Comparison of ENCODE assay signal across 8 cellular contexts in genomic region chr11:62706841-62707240, GRCh38. TPM values are rescaled to one million over a fixed set of nuclear protein-coding genes. Genes with fewer than 3 reads are reported as not detected.
A peak's percentile ranks its signal among the peaks of the same experiment; 100 is the strongest.
DNase-seq lines count a peak whose midpoint lies in the region; ATAC-seq and TF ChIP-seq lines count a peak whose summit lies in the region.

No MANE protein-coding gene starts in this region.

- H3K9ac ChIP-seq in HUES64 (ENCODE audit: low read depth, low read length) (peak overlapping the region; percentile 77), iPS-18a (ENCODE audit: low read length) (peak overlapping the region; percentile 78), smooth muscle cell (ENCODE audit: low read depth) (peak overlapping the region; percentile 31)

- no peaks in the 10 kb centered on the region for H3K9me3 Mint-ChIP-seq in activated T-helper 2 cell treated with anti-CD3 and anti-CD28 coated beads, Interferon-gamma antibody, Interleukin-2, Interleukin-4, amounts not matched to agents 10 μg/mL and 5 μg/mL and 100 μg/mL, durations not matched to agents 14 hours and 24 hours and 36 hours

- H3K4me1 ChIP-seq in HUES64 (ENCODE audit: insufficient read depth, low read length), result peaks cover 21% of the 10 kb centered on the region
- peaks cover 26% of the 10 kb centered on the region for H3K4me1 ChIP-seq in iPS-18a (ENCODE audit: control insufficient read depth, low read depth, low read length)
- H3K4me1 ChIP-seq in smooth muscle cell (ENCODE audit: low read depth), result peaks cover 37% of the 10 kb centered on the region

- peaks cover 37% of the 10 kb centered on the region for H3K4me1 Mint-ChIP-seq in activated T-helper 2 cell treated with anti-CD3 and anti-CD28 coated beads, Interferon-gamma antibody, Interleukin-2, Interleukin-4, amounts not matched to agents 10 μg/mL and 5 μg/mL and 100 μg/mL, durations not matched to agents 14 hours and 24 hours and 36 hours (ENCODE audit: low read depth)

- H3F3A ChIP-seq in smooth muscle cell (ENCODE audit: low read depth), result peaks cover 43% of the 10 kb centered on the region

- DNase-seq in activated T-helper 2 cell treated with anti-CD3 and anti-CD28 coated beads, Interferon-gamma antibody, Interleukin-2, Interleukin-4, amounts not matched to agents 10 μg/mL and 5 μg/mL and 100 μg/mL, durations not matched to agents 14 hours and 24 hours and 36 hours (ENCODE audit: low spot score), result no peak
- DNase-seq in smooth muscle cell (lab: John Stamatoyannopoulos, UW; ENCODE audit: unreplicated experiment) (no peak), RKO (ENCODE audit: low spot score) (no peak), NCI-H187 (lab: John Stamatoyannopoulos, UW) (no peak), NCI-H226 (no peak)

- H3K4me2 ChIP-seq in smooth muscle cell, result peak overlapping the region; percentile 98

- H3K9me3 ChIP-seq in HUES64 (ENCODE audit: insufficient read depth, low read depth, low read length) (no peaks in the 10 kb centered on the region), iPS-18a (ENCODE audit: control insufficient read depth, low read depth, low read length) (no peaks in the 10 kb centered on the region), smooth muscle cell (replicated peaks; ENCODE audit: low read depth) (no peaks in the 10 kb centered on the region)

- H3K27ac Mint-ChIP-seq in activated T-helper 2 cell treated with anti-CD3 and anti-CD28 coated beads, Interferon-gamma antibody, Interleukin-2, Interleukin-4, amounts not matched to agents 10 μg/mL and 5 μg/mL and 100 μg/mL, durations not matched to agents 14 hours and 24 hours and 36 hours, result peak overlapping the region; percentile 14

- peaks cover 40% of the 10 kb centered on the region for H3K36me3 Mint-ChIP-seq in activated T-helper 2 cell treated with anti-CD3 and anti-CD28 coated beads, Interferon-gamma antibody, Interleukin-2, Interleukin-4, amounts not matched to agents 10 μg/mL and 5 μg/mL and 100 μg/mL, durations not matched to agents 14 hours and 24 hours and 36 hours (ENCODE audit: low read depth)

- peaks cover 20% of the 10 kb centered on the region for H3K79me2 ChIP-seq in smooth muscle cell (ENCODE audit: low read depth)

- H2AFZ ChIP-seq in smooth muscle cell (ENCODE audit: low read depth), result no peak overlapping the region

- H3K27me3 Mint-ChIP-seq in activated T-helper 2 cell treated with anti-CD3 and anti-CD28 coated beads, Interferon-gamma antibody, Interleukin-2, Interleukin-4, amounts not matched to agents 10 μg/mL and 5 μg/mL and 100 μg/mL, durations not matched to agents 14 hours and 24 hours and 36 hours (ENCODE audit: low read depth), result no peaks in the 10 kb centered on the region

- TF ChIP-seq CTCF in smooth muscle cell (IDR thresholded peaks at IDR 0.05; ENCODE audit: borderline replicate concordance, insufficient read depth, poor library complexity, severe bottlenecking), result no peak

- H3K36me3 ChIP-seq in HUES64 (ENCODE audit: insufficient read depth, low read length), result peaks cover 26% of the 10 kb centered on the region
- peaks cover 9% of the 10 kb centered on the region for H3K36me3 ChIP-seq in iPS-18a (ENCODE audit: control insufficient read depth, low read depth, low read length)
- no peaks in the 10 kb centered on the region for H3K36me3 ChIP-seq in smooth muscle cell (ENCODE audit: low read depth)

- H3K27me3 ChIP-seq in HUES64 (ENCODE audit: insufficient read depth, low read length), result no peaks in the 10 kb centered on the region
- H3K27me3 ChIP-seq in iPS-18a (ENCODE audit: control insufficient read depth, insufficient read depth, low read length), result no peaks in the 10 kb centered on the region
- no peaks in the 10 kb centered on the region for H3K27me3 ChIP-seq in smooth muscle cell (ENCODE audit: low read depth)

- H4K20me1 ChIP-seq in smooth muscle cell (ENCODE audit: low read depth), result no peaks in the 10 kb centered on the region

- intact Hi-C loops in activated T-helper 2 cell treated with anti-CD3 and anti-CD28 coated beads, Interferon-gamma antibody, Interleukin-2, Interleukin-4, amounts not matched to agents 10 μg/mL and 5 μg/mL and 100 μg/mL, durations not matched to agents 14 hours and 24 hours and 36 hours (cut with micrococcal nuclease), result loop anchor here (5.0 kb wide), 1 partner anchor 125 kb away; the partner anchor contains the start of genes STX5 and TEX54

- H3K4me3 ChIP-seq in HUES64 (ENCODE audit: low read length), result peak overlapping the region; percentile 81
- peak overlapping the region; percentile 87 for H3K4me3 ChIP-seq in iPS-18a (ENCODE audit: low read length)
- H3K4me3 ChIP-seq in smooth muscle cell, result peak overlapping the region; percentile 70

- 8% methylated on average over 8 of the region's 8 CpGs for WGBS in HUES64
- WGBS in smooth muscle cell (ENCODE audit: low lambda C conversion rate), result 30% methylated on average over 8 of the region's 8 CpGs

- H3K27ac ChIP-seq in HUES64 (ENCODE audit: low read depth, low read length), result peak overlapping the region; percentile 80; the same call in 1 of the 2 replicates
- peak overlapping the region; percentile 28 for H3K27ac ChIP-seq in iPS-18a (ENCODE audit: low read length)
- H3K27ac ChIP-seq in smooth muscle cell (ENCODE audit: low read depth), result peak overlapping the region; percentile 69

- ATAC-seq in HG03108 (IDR thresholded peaks at IDR 0.05; ENCODE audit: unreplicated experiment), result no peak

- H3K4me3 Mint-ChIP-seq in activated T-helper 2 cell treated with anti-CD3 and anti-CD28 coated beads, Interferon-gamma antibody, Interleukin-2, Interleukin-4, amounts not matched to agents 10 μg/mL and 5 μg/mL and 100 μg/mL, durations not matched to agents 14 hours and 24 hours and 36 hours (ENCODE audit: low read depth), result peak overlapping the region; percentile 58

RNA-seq across cellular contexts. Expression of gene BSCL2, which starts 0.4 kb away (rescaled TPM):
- 99.1 TPM for polyA plus RNA-seq in HUES64 (2013, experiment 1 of 2)
- 84.3 TPM for polyA plus RNA-seq in HUES64 (2013, experiment 2 of 2)
- 28.7 and 32.8 TPM in 2 replicates for total RNA-seq in activated T-helper 2 cell treated with anti-CD3 and anti-CD28 coated beads, Interferon-gamma antibody, Interleukin-2, Interleukin-4, amounts not matched to agents 10 μg/mL and 5 μg/mL and 100 μg/mL, durations not matched to agents 14 hours and 24 hours and 36 hours
- 76.4 and 79.7 TPM in 2 replicates for total RNA-seq in smooth muscle cell
- 115 and 123 TPM in 2 replicates for polyA plus RNA-seq in smooth muscle cell

RNA-seq across cellular contexts. Expression of gene GNG3, which starts 0.6 kb away (rescaled TPM):
- polyA plus RNA-seq in HUES64 (2013, experiment 1 of 2), result 6.3 TPM
- polyA plus RNA-seq in HUES64 (2013, experiment 2 of 2), result 5.3 TPM
- not detected in 2 replicates for total RNA-seq in activated T-helper 2 cell treated with anti-CD3 and anti-CD28 coated beads, Interferon-gamma antibody, Interleukin-2, Interleukin-4, amounts not matched to agents 10 μg/mL and 5 μg/mL and 100 μg/mL, durations not matched to agents 14 hours and 24 hours and 36 hours
- 0.18 TPM in 1 of 2 replicates, not detected in the other for total RNA-seq in smooth muscle cell
- polyA plus RNA-seq in smooth muscle cell, result 0.18 and 1.2 TPM in 2 replicates

RNA-seq across cellular contexts. Expression of gene LRRN4CL, which starts 17.5 kb away (rescaled TPM):
- polyA plus RNA-seq in HUES64 (2013, experiment 1 of 2), result not detected
- not detected for polyA plus RNA-seq in HUES64 (2013, experiment 2 of 2)
- 0.18 and 0.23 TPM in 2 replicates for total RNA-seq in activated T-helper 2 cell treated with anti-CD3 and anti-CD28 coated beads, Interferon-gamma antibody, Interleukin-2, Interleukin-4, amounts not matched to agents 10 μg/mL and 5 μg/mL and 100 μg/mL, durations not matched to agents 14 hours and 24 hours and 36 hours
- 0.76 and 1.3 TPM in 2 replicates for total RNA-seq in smooth muscle cell
- polyA plus RNA-seq in smooth muscle cell, result not detected in 2 replicates

RNA-seq across cellular contexts. Expression of gene HNRNPUL2, which starts 20.4 kb away (rescaled TPM):
- polyA plus RNA-seq in HUES64 (2013, experiment 1 of 2), result 30.0 TPM
- 35.5 TPM for polyA plus RNA-seq in HUES64 (2013, experiment 2 of 2)
- 62.6 and 63.5 TPM in 2 replicates for total RNA-seq in activated T-helper 2 cell treated with anti-CD3 and anti-CD28 coated beads, Interferon-gamma antibody, Interleukin-2, Interleukin-4, amounts not matched to agents 10 μg/mL and 5 μg/mL and 100 μg/mL, durations not matched to agents 14 hours and 24 hours and 36 hours
- 14.3 and 19.4 TPM in 2 replicates for total RNA-seq in smooth muscle cell
- 3.6 and 4.5 TPM in 2 replicates for polyA plus RNA-seq in smooth muscle cell

RNA-seq across cellular contexts. Expression of gene TTC9C, which starts 21.4 kb away (rescaled TPM):
- 29.0 TPM for polyA plus RNA-seq in HUES64 (2013, experiment 1 of 2)
- 32.7 TPM for polyA plus RNA-seq in HUES64 (2013, experiment 2 of 2)
- total RNA-seq in activated T-helper 2 cell treated with anti-CD3 and anti-CD28 coated beads, Interferon-gamma antibody, Interleukin-2, Interleukin-4, amounts not matched to agents 10 μg/mL and 5 μg/mL and 100 μg/mL, durations not matched to agents 14 hours and 24 hours and 36 hours, result 35.4 and 39.4 TPM in 2 replicates
- total RNA-seq in smooth muscle cell, result 20.1 and 53.0 TPM in 2 replicates
- 46.9 and 49.3 TPM in 2 replicates for polyA plus RNA-seq in smooth muscle cell

Comparison
In these comparisons a context has a peak if more than half of its experiments do, and no peak if none do; other contexts are left out.
1. H3K27ac ChIP-seq: peak in every context shown above with its lines; median percentile 80 in HUES64; 69 in smooth muscle cell; 28 in iPS-18a.